In the genomic region with DNA sequence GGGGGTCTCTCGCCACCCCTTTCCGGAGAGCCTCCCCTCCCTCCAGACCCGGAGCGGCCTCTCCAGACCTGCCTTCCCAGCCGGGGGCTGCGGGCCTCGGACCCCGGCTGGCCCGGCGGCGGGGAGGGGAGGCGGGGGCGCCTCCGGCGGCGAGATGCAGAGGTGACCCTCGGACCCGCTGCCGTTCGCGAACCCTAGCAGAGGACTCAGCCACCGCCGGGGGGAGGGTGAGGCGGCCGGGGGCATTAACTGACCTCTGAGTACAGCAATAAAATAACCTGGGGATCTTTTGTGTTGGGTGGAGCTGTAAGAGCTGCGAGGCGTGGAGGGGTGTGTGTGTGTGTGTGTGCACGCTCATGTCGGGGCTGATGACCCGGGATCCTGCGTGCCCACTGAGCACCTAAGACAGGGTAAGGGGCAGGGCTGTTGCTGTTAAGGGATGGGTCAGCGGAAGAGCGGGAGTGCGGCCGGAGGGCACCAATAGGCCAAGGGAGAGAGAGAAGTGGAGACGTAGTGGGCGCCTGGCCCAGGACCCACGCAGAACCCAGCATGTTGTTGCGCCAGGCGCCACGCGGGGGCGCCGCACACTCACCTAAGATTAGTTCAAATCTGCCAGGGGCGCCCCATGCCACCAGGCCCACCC, we compare ENCODE assay signal across 8 cellular contexts. TPM values are rescaled to one million over a fixed set of nuclear protein-coding genes. Genes with fewer than 3 reads are reported as not detected.
DNase-seq lines count a peak whose midpoint lies in the region; ATAC-seq, FAIRE-seq and TF ChIP-seq lines count a peak whose summit lies in the region.

No MANE protein-coding gene starts in this region.

- peak overlapping the region; percentile 34 for H3K4me2 ChIP-seq in skeletal muscle satellite cell (ENCODE audit: low read length)

- POLR2A ChIA-PET in HEK293 (lab: Yijun Ruan, JAX) (interaction anchor here (1.8 to 2.1 kb wide), 2 partner anchors 36 to 64 kb away, joined by 7 to 11 read pairs; no protein-coding TSS in a partner anchor), T-cell (lab: Charles Lee) (no interaction called here)

- peak; percentile 61 to 75 (median 70) for ATAC-seq in T-cell (replicated peaks in 1 of 4)
- no peak for ATAC-seq in HG03520 (IDR thresholded peaks at IDR 0.05; ENCODE audit: unreplicated experiment)

- peak overlapping the region in 1 of 2 donors; percentile 15 for H3K27ac Mint-ChIP-seq in T-cell

- no peak overlapping the region; the same call in 1 of the 2 replicates for H3K27ac ChIP-seq in HEK293 (ENCODE audit: extremely low read depth, low read depth, low read length)

- no peaks in the 10 kb centered on the region for H3K4me1 ChIP-seq in HEK293 (ENCODE audit: control insufficient read depth, insufficient read depth, low read length)
- H3K4me1 ChIP-seq in skeletal muscle satellite cell (ENCODE audit: control insufficient read depth, insufficient read depth, low read length) = peaks cover 18% of the 10 kb centered on the region

- H3K36me3 ChIP-seq in HEK293 (ENCODE audit: control insufficient read depth in 2 of 2, insufficient read depth in 1 of 2, low read length in 2 of 2) (no peaks in the 10 kb centered on the region), skeletal muscle satellite cell (ENCODE audit: insufficient read depth, low read length) (no peaks in the 10 kb centered on the region)

- H3K4me3 ChIP-seq in HEK293 (ENCODE audit: low read depth, low read length) (peak overlapping the region; percentile 26), skeletal muscle satellite cell (ENCODE audit: low read length) (no peak overlapping the region)

- peaks cover 13 to 17% (median 14%) of the 10 kb centered on the region in 3 donors for H3K4me1 Mint-ChIP-seq in T-cell

- no peak for FAIRE-seq in GM19239 (lab: Jason Lieb, UNC)

- CTCF ChIA-PET in HEK293 (lab: Yijun Ruan, JAX) (interaction anchor here (0.6 to 14.1 kb wide), 14 partner anchors 11 to 427 kb away, joined by 3 to 294 read pairs (median 24); partner anchors contain the start of genes BCAN and NES), T-cell (lab: Charles Lee) (interaction anchor here (0.7 to 1.0 kb wide), 2 partner anchors 12 to 55 kb away, joined by 3 read pairs; no protein-coding TSS in a partner anchor)

- H3K36me3 Mint-ChIP-seq in T-cell = no peaks in the 10 kb centered on the region

- H3K9me3 ChIP-seq in HEK293 (ENCODE audit: control insufficient read depth, insufficient read depth, low read depth, low read length) (no peaks in the 10 kb centered on the region), skeletal muscle satellite cell (replicated peaks; ENCODE audit: low read length) (no peaks in the 10 kb centered on the region)

- peak; percentile 88 for TF ChIP-seq CTCF in HEK293 (tag by site-specific recombination; IDR thresholded peaks at IDR 0.05)

- peaks cover 47 to 59% of the 10 kb centered on the region in 2 donors for H3K27me3 Mint-ChIP-seq in T-cell

- no peak overlapping the region for H3K9ac ChIP-seq in skeletal muscle satellite cell (ENCODE audit: low read depth, low read length)

- H3K9me3 Mint-ChIP-seq in T-cell = no peaks in the 10 kb centered on the region

- peak overlapping the region; percentile 67 to 69 (median 69) for H3K4me3 Mint-ChIP-seq in T-cell

- DNase-seq in AG08396 (ENCODE audit: low spot score) = peak; percentile 57
- DNase-seq in T-cell = peak; percentile 21 to 76 (median 56)
- peak in 43 of 56 donors; percentile 15 to 88 (median 46) for DNase-seq in amygdala (lab: John Stamatoyannopoulos, UW)
- DNase-seq in hippocampal formation (lab: John Stamatoyannopoulos, UW) = peak; percentile 24 to 51
- no peak for DNase-seq in GM19239 (ENCODE audit: insufficient read length, low spot score)

- H3K27me3 ChIP-seq in skeletal muscle satellite cell (ENCODE audit: control insufficient read depth, insufficient read depth, low read length) = peaks cover 62% of the 10 kb centered on the region

TF ChIP-seq in HEK293, 187 proteins besides CTCF, POLR2A, EP300 and RAD21 (continues in another document):
- TF ChIP-seq ZNF366 (tag by site-specific recombination; conservative IDR thresholded peaks at IDR 0.05) (peak; percentile 68), ZNF155 (tag by site-specific recombination; IDR thresholded peaks at IDR 0.05) (no peak), ZBTB26 (tag by site-specific recombination; optimal IDR thresholded peaks at IDR 0.05) (peak; percentile 45), RBAK (tag by site-specific recombination; IDR thresholded peaks at IDR 0.05) (no peak), EGR2 (tag by site-specific recombination; IDR thresholded peaks at IDR 0.05; ENCODE audit: low read depth) (peak; percentile 85), ZFP69B (tag by site-specific recombination; IDR thresholded peaks at IDR 0.05) (0 out of 2 replicates have a peak, but pooled peaks have one; percentile 23), SP7 (tag by site-specific recombination; IDR thresholded peaks at IDR 0.05) (peak; percentile 47; the same call in 1 of the 2 replicates), ZNF501 (tag by site-specific recombination; IDR thresholded peaks at IDR 0.05) (peak; percentile 45; the same call in 1 of the 2 replicates), ZSCAN23 (tag by site-specific recombination; IDR thresholded peaks at IDR 0.05) (0 out of 2 replicates have a peak, but pooled peaks have one; percentile 34), ZNF223 (tag by site-specific recombination; IDR thresholded peaks at IDR 0.05) (no peak), HIC1 (tag by site-specific recombination; IDR thresholded peaks at IDR 0.05) (peak; percentile 93), ZNF658 (tag by site-specific recombination; IDR thresholded peaks at IDR 0.05) (no peak), ZNF785 (tag by site-specific recombination; IDR thresholded peaks at IDR 0.05) (0 out of 2 replicates have a peak, but pooled peaks have one; percentile 12), GLIS1 (tag by site-specific recombination; IDR thresholded peaks at IDR 0.05) (peak; percentile 4; the same call in 1 of the 2 replicates), ZNF112 (tag by site-specific recombination; IDR thresholded peaks at IDR 0.05) (no peak)
- TF ChIP-seq, protein P1, sequence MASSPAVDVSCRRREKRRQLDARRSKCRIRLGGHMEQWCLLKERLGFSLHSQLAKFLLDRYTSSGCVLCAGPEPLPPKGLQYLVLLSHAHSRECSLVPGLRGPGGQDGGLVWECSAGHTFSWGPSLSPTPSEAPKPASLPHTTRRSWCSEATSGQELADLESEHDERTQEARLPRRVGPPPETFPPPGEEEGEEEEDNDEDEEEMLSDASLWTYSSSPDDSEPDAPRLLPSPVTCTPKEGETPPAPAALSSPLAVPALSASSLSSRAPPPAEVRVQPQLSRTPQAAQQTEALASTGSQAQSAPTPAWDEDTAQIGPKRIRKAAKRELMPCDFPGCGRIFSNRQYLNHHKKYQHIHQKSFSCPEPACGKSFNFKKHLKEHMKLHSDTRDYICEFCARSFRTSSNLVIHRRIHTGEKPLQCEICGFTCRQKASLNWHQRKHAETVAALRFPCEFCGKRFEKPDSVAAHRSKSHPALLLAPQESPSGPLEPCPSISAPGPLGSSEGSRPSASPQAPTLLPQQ (tag by site-specific recombination; IDR thresholded peaks at IDR 0.05) = 0 out of 2 replicates have a peak, but pooled peaks have one; percentile 11

RNA-seq across cellular contexts. Expression of gene HAPLN2, which starts 6.3 kb away (rescaled TPM):
- total RNA-seq in T-cell = under 1 TPM in 1 of 5 donors, not detected in 4; 0.33 TPM
- total RNA-seq in skeletal muscle satellite cell (2012; rRNA removed) = 0.25 and 0.44 TPM in 2 replicates

RNA-seq across cellular contexts. Expression of gene BCAN, which starts 16.4 kb away (rescaled TPM):
- not detected for total RNA-seq in T-cell
- total RNA-seq in skeletal muscle satellite cell (2012; rRNA removed) = not detected in 2 replicates

RNA-seq across cellular contexts. Expression of gene GPATCH4, which starts 24.3 kb away (rescaled TPM):
- total RNA-seq in T-cell = 10 to 100 TPM; 34.3 to 41.6 (median 40.6) TPM
- total RNA-seq in skeletal muscle satellite cell (2012; rRNA removed) = 20.0 and 25.6 TPM in 2 replicates

RNA-seq across cellular contexts. Expression of gene NAXE, which starts 34.0 kb away (rescaled TPM):
- 10 to 100 TPM; 32.4 to 47.7 (median 41.7) TPM for total RNA-seq in T-cell
- 81.9 and 87.4 TPM in 2 replicates for total RNA-seq in skeletal muscle satellite cell (2012; rRNA removed)

RNA-seq across cellular contexts. Expression of gene TTC24, which starts 46.0 kb away (rescaled TPM):
- total RNA-seq in T-cell = 10 to 100 TPM in 4 of 5 donors, 1 to 10 TPM in 1; 9.9 to 43.6 (median 16.4) TPM
- total RNA-seq in skeletal muscle satellite cell (2012; rRNA removed) = under 0.01 and 0.22 TPM in 2 replicates
